ENCODE assay signal across 15 cellular contexts in genomic region chr1:168613038-168613451, GRCh38. TPM values are rescaled to one million over a fixed set of nuclear protein-coding genes. Genes with fewer than 3 reads are reported as not detected.
DNase-seq lines count a peak whose midpoint lies in the region; TF ChIP-seq lines count a peak whose summit lies in the region.
"Had no signal": no experiment of that assay in that cellular context is flagged by ENCODE, and none has a peak within 500 bp of the region (broad histone marks: within the 10 kb centered on the region; RNA-seq: fewer than 3 reads in every experiment).

No MANE protein-coding gene starts in this region.

- peak overlapping the region; percentile 68; the same call in 1 of the 2 replicates for H2AFZ ChIP-seq in SK-N-SH (ENCODE audit: low read depth)

- H3K9ac ChIP-seq in SK-N-SH = no peak overlapping the region
- H3K9ac ChIP-seq in rectal smooth muscle tissue (ENCODE audit: low read length) = no peak overlapping the region

- no peaks in the 10 kb centered on the region for H3K27me3 ChIP-seq in SK-N-SH (ENCODE audit: insufficient read depth)
- H3K27me3 ChIP-seq in right atrium auricular region = no peaks in the 10 kb centered on the region
- no peaks in the 10 kb centered on the region for H3K27me3 ChIP-seq in rectal smooth muscle tissue (ENCODE audit: control insufficient read depth, insufficient read depth, low read length)
- H3K27me3 ChIP-seq: upper lobe of left lung had no signal

- no peak overlapping the region for H3K4me3 ChIP-seq in SK-N-SH (ENCODE audit: low read depth in 2 of 2, low read length in 1 of 2)
- no peak overlapping the region for H3K4me3 ChIP-seq in right atrium auricular region
- no peak overlapping the region for H3K4me3 ChIP-seq in rectal smooth muscle tissue (ENCODE audit: low read length)
- H3K4me3 ChIP-seq: upper lobe of left lung had no signal

- H3K4me1 ChIP-seq in SK-N-SH (ENCODE audit: control insufficient read depth in 1 of 2, insufficient read depth in 2 of 2, low read depth in 1 of 2, low read length in 1 of 2) (peaks cover 12 to 40% of the 10 kb centered on the region in 2 experiments), right atrium auricular region (peaks cover 0 to 36% of the 10 kb centered on the region in 2 donors), rectal smooth muscle tissue (ENCODE audit: control insufficient read depth, insufficient read depth, low read length) (peaks cover 10% of the 10 kb centered on the region)

- no peaks in the 10 kb centered on the region for H4K20me1 ChIP-seq in SK-N-SH (ENCODE audit: insufficient read depth)

- CTCF ChIA-PET in SK-N-SH (lab: Yijun Ruan, JAX) = interaction anchor here (0.8 to 4.6 kb wide), 3 partner anchors 10 to 735 kb away, joined by 3 to 34 read pairs (median 11); no protein-coding TSS in a partner anchor

- H3K36me3 ChIP-seq in SK-N-SH (replicated peaks in 1 of 2; ENCODE audit: control insufficient read depth in 1 of 2, insufficient read depth in 2 of 2, low read length in 1 of 2) (no peaks in the 10 kb centered on the region), right atrium auricular region (no peaks in the 10 kb centered on the region), rectal smooth muscle tissue (ENCODE audit: control insufficient read depth, insufficient read depth, low read length) (no peaks in the 10 kb centered on the region)
- H3K36me3 ChIP-seq: upper lobe of left lung had no signal

- no peaks in the 10 kb centered on the region for H3F3A ChIP-seq in SK-N-SH (replicated peaks; ENCODE audit: insufficient read depth)

- TF ChIP-seq CTCF in SK-N-SH (IDR thresholded peaks at IDR 0.05) (no peak), right atrium auricular region (IDR thresholded peaks at IDR 0.05) (no peak)

- no peaks in the 10 kb centered on the region for H3K9me3 ChIP-seq in SK-N-SH
- no peaks in the 10 kb centered on the region for H3K9me3 ChIP-seq in right atrium auricular region
- H3K9me3 ChIP-seq: upper lobe of left lung had no signal

- peak overlapping the region; percentile 39; the same call in 1 of the 2 replicates for H3K4me2 ChIP-seq in SK-N-SH

- peak overlapping the region; percentile 68 to 95; a peak in 3 of 4 replicates for H3K27ac ChIP-seq in SK-N-SH (ENCODE audit: low read depth in 2 of 2, low read length in 1 of 2)
- peak overlapping the region; percentile 41 to 61 for H3K27ac ChIP-seq in right atrium auricular region
- H3K27ac ChIP-seq in rectal smooth muscle tissue (ENCODE audit: low read depth, low read length) = peak overlapping the region; percentile 1
- H3K27ac ChIP-seq: 22Rv1, upper lobe of left lung had no signal

- H3K9me2 ChIP-seq in SK-N-SH = no peaks in the 10 kb centered on the region

- POLR2A ChIA-PET in SK-N-SH (lab: Yijun Ruan, JAX) = no interaction called here

- TF ChIP-seq EP300 in SK-N-SH (IDR thresholded peaks at IDR 0.05; ENCODE audit: borderline replicate concordance in 1 of 2, low read depth in 1 of 2, low read length in 1 of 2) = no peak

- no peaks in the 10 kb centered on the region for H3K79me2 ChIP-seq in SK-N-SH (ENCODE audit: insufficient read depth)

- WGBS in SK-N-SH (ENCODE audit: low lambda C conversion rate) = 100% methylated on average over 1 of the region's 1 CpG

- no peak for TF ChIP-seq RAD21 in SK-N-SH (IDR thresholded peaks at IDR 0.05; ENCODE audit: low read length)

- DNase-seq in DMS 273 (lab: John Stamatoyannopoulos, UW; ENCODE audit: unreplicated experiment) (peak; percentile 37), DMS 273 treated with DMSO at 0.1 percent for 48 hours (lab: John Stamatoyannopoulos, UW) (no peak), SK-N-SH (no peak), right atrium auricular region (ENCODE audit: low spot score) (no peak), HuH-7 (ENCODE audit: low spot score) (no peak), dedifferentiated amniotic fluid mesenchymal stem cell (ENCODE audit: extremely low spot score) (no peak), hepatic stellate cell (ENCODE audit: low spot score) (no peak)
- DNase-seq: activated CD4-positive, alpha-beta memory T cell treated with anti-CD3 and anti-CD28 coated beads for 36 hours; activated T-cell treated with anti-CD3 and anti-CD28 coated beads, Interleukin-2, amount 50 U/mL, for 1 hour; DMS53; NCI-H748 treated with DMSO at 0.1 percent for 48 hours; upper lobe of left lung had no signal

TF ChIP-seq in SK-N-SH, 30 proteins besides CTCF, POLR2A, EP300 and RAD21:
- TF ChIP-seq CHD2 (IDR thresholded peaks at IDR 0.05; ENCODE audit: low read length, partially characterized antibody) (no peak), FOXM1 (IDR thresholded peaks at IDR 0.05; ENCODE audit: low read depth) (no peak), RCOR1 (IDR thresholded peaks at IDR 0.05; ENCODE audit: low read length) (no peak), FOXJ3 (CRISPR knock-in tag; IDR thresholded peaks at IDR 0.05) (no peak), ELF1 (IDR thresholded peaks at IDR 0.05) (no peak), TAF1 (IDR thresholded peaks at IDR 0.05; ENCODE audit: borderline replicate concordance, low read depth, low read length) (no peak), PBX3 (IDR thresholded peaks at IDR 0.05) (no peak), EZH2phosphoT487 (IDR thresholded peaks at IDR 0.05; ENCODE audit: borderline replicate concordance, low read depth) (no peak), JUND (IDR thresholded peaks at IDR 0.05) (no peak), SMC3 (IDR thresholded peaks at IDR 0.05; ENCODE audit: low read depth, low read length) (no peak), IRF3 (IDR thresholded peaks at IDR 0.05; ENCODE audit: low read depth, low read length) (no peak), ZBTB33 (IDR thresholded peaks at IDR 0.05; ENCODE audit: borderline replicate concordance, low read depth) (no peak), MEF2A (IDR thresholded peaks at IDR 0.05; ENCODE audit: borderline replicate concordance, low read depth) (no peak), FOSL2 (IDR thresholded peaks at IDR 0.05; ENCODE audit: borderline replicate concordance, low read depth) (no peak), RXRA (IDR thresholded peaks at IDR 0.05; ENCODE audit: borderline replicate concordance, low read depth) (no peak), POLR2AphosphoS5 (IDR thresholded peaks at IDR 0.05; ENCODE audit: low read depth, low read length) (no peak)
TF ChIP-seq in SK-N-SH: peak in this region for 0.

RNA-seq across cellular contexts. Expression of gene XCL1, which starts 36.6 kb away (rescaled TPM):
- not detected in 2 replicates for polyA plus RNA-seq in SK-N-SH (2012; rRNA removed)
- 0.01 TPM in 1 of 2 replicates, not detected in the other for polyA plus RNA-seq in SK-N-SH (2012; cell fraction: cytosol; rRNA removed)
- polyA plus RNA-seq in SK-N-SH (2012; cell fraction: nucleus; rRNA removed) = 0.09 and 0.11 TPM in 2 replicates
- under 1 TPM in 1 of 2 donors, not detected in 1; 0.39 TPM for total RNA-seq in right atrium auricular region
- total RNA-seq: pulmonary artery endothelial cell had no signal

Comparison
In these comparisons a context has a peak if more than half of its experiments do, and no peak if none do; other contexts are left out.
1. H3K27ac ChIP-seq: peak in every context shown above with its lines; median percentile 82 in SK-N-SH; 51 in right atrium auricular region; 1 in rectal smooth muscle tissue.